Comparison of ENCODE assay signal across 1 cellular context in the genomic region with DNA sequence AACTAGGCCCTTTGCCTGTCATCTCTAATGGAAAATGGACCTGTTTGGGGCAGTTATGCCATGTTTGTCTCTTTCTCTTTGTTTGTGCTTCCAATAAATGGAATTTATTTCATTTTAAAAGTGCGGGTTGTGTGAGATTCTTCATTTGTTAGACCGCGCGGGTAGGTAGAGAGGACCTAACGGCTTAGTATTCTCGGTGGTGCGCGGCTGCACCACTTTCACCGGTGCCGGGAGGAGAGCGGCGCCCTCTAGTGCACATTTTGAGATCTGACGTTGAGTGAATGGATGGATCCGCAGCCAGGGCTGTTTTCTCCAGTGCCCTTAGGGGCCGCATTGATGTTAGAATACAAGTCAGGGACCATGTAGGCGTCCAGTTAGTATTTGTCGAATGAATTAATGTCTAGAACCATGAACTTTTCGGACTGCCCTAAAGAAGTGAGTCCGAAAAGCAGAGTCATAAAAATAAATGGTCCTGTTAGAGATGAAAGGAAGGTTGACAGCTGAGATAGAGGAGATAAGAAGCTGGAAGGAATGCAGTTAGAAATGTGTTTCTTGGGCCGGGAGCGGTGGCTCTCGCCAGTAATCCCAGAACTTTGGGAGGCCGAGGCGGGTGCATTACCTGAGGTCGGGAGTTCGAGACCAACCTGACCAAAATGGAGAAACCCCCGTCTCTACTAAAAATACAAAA.
A peak's percentile ranks its signal among the peaks of the same experiment; 100 is the strongest.
TF ChIP-seq lines count a peak whose summit lies in the region.

No MANE protein-coding gene starts in this region.

TF ChIP-seq in K562, 482 proteins besides CTCF, POLR2A, EP300 and RAD21 (continues in another document):
- 0 out of 2 replicates have a peak, but pooled peaks have one; percentile 36 for TF ChIP-seq ERF (CRISPR knock-in tag; IDR thresholded peaks at IDR 0.05)
- TF ChIP-seq, protein P1, sequence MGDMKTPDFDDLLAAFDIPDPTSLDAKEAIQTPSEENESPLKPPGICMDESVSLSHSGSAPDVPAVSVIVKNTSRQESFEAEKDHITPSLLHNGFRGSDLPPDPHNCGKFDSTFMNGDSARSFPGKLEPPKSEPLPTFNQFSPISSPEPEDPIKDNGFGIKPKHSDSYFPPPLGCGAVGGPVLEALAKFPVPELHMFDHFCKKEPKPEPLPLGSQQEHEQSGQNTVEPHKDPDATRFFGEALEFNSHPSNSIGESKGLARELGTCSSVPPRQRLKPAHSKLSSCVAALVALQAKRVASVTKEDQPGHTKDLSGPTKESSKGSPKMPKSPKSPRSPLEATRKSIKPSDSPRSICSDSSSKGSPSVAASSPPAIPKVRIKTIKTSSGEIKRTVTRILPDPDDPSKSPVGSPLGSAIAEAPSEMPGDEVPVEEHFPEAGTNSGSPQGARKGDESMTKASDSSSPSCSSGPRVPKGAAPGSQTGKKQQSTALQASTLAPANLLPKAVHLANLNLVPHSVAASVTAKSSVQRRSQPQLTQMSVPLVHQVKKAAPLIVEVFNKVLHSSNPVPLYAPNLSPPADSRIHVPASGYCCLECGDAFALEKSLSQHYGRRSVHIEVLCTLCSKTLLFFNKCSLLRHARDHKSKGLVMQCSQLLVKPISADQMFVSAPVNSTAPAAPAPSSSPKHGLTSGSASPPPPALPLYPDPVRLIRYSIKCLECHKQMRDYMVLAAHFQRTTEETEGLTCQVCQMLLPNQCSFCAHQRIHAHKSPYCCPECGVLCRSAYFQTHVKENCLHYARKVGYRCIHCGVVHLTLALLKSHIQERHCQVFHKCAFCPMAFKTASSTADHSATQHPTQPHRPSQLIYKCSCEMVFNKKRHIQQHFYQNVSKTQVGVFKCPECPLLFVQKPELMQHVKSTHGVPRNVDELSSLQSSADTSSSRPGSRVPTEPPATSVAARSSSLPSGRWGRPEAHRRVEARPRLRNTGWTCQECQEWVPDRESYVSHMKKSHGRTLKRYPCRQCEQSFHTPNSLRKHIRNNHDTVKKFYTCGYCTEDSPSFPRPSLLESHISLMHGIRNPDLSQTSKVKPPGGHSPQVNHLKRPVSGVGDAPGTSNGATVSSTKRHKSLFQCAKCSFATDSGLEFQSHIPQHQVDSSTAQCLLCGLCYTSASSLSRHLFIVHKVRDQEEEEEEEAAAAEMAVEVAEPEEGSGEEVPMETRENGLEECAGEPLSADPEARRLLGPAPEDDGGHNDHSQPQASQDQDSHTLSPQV (IDR thresholded peaks at IDR 0.05): peak; percentile 74
- TF ChIP-seq HOXB6 (CRISPR knock-in tag; IDR thresholded peaks at IDR 0.05; ENCODE audit: borderline replicate concordance): no peak; the same call in 1 of the 2 replicates
- peak; percentile 57; the same call in 1 of the 2 replicates for TF ChIP-seq JUN (IDR thresholded peaks at IDR 0.05; ENCODE audit: borderline replicate concordance, low read depth, low read length)
- TF ChIP-seq JUN (CRISPR knock-in tag; IDR thresholded peaks at IDR 0.05; ENCODE audit: borderline replicate concordance): peak; percentile 30; the same call in 1 of the 2 replicates
- TF ChIP-seq, protein P2, sequence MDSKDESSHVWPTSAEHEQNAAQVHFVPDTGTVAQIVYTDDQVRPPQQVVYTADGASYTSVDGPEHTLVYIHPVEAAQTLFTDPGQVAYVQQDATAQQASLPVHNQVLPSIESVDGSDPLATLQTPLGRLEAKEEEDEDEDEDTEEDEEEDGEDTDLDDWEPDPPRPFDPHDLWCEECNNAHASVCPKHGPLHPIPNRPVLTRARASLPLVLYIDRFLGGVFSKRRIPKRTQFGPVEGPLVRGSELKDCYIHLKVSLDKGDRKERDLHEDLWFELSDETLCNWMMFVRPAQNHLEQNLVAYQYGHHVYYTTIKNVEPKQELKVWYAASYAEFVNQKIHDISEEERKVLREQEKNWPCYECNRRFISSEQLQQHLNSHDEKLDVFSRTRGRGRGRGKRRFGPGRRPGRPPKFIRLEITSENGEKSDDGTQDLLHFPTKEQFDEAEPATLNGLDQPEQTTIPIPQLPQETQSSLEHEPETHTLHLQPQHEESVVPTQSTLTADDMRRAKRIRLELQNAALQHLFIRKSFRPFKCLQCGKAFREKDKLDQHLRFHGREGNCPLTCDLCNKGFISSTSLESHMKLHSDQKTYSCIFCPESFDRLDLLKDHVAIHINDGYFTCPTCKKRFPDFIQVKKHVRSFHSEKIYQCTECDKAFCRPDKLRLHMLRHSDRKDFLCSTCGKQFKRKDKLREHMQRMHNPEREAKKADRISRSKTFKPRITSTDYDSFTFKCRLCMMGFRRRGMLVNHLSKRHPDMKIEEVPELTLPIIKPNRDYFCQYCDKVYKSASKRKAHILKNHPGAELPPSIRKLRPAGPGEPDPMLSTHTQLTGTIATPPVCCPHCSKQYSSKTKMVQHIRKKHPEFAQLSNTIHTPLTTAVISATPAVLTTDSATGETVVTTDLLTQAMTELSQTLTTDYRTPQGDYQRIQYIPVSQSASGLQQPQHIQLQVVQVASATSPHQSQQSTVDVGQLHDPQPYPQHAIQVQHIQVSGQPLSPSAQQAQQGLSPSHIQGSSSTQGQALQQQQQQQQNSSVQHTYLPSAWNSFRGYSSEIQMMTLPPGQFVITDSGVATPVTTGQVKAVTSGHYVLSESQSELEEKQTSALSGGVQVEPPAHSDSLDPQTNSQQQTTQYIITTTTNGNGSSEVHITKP (IDR thresholded peaks at IDR 0.05; ENCODE audit: partially characterized antibody): peak; percentile 87
- TF ChIP-seq, protein P3, sequence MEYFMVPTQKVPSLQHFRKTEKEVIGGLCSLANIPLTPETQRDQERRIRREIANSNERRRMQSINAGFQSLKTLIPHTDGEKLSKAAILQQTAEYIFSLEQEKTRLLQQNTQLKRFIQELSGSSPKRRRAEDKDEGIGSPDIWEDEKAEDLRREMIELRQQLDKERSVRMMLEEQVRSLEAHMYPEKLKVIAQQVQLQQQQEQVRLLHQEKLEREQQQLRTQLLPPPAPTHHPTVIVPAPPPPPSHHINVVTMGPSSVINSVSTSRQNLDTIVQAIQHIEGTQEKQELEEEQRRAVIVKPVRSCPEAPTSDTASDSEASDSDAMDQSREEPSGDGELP (CRISPR knock-in tag; IDR thresholded peaks at IDR 0.05; ENCODE audit: borderline replicate concordance): peak; percentile 66; the same call in 1 of the 2 replicates
- TF ChIP-seq CBX3 (IDR thresholded peaks at IDR 0.05; ENCODE audit: borderline replicate concordance in 1 of 2, low read length in 2 of 2): peak in 1 of 2 experiments; percentile 59; a peak in 1 of 3 replicates
- TF ChIP-seq RBBP5 (IDR thresholded peaks at IDR 0.05; ENCODE audit: borderline replicate concordance, insufficient read depth, low read length, poor library complexity, severe bottlenecking): peak; percentile 45
- TF ChIP-seq, protein P4, sequence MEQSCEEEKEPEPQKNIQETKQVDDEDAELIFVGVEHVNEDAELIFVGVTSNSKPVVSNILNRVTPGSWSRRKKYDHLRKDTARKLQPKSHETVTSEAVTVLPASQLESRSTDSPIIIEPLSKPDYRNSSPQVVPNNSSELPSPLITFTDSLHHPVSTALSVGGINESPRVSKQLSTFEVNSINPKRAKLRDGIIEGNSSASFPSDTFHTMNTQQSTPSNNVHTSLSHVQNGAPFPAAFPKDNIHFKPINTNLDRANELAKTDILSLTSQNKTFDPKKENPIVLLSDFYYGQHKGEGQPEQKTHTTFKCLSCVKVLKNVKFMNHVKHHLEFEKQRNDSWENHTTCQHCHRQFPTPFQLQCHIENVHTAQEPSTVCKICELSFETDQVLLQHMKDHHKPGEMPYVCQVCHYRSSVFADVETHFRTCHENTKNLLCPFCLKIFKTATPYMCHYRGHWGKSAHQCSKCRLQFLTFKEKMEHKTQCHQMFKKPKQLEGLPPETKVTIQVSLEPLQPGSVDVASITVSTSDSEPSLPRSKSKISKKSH (CRISPR knock-in tag; IDR thresholded peaks at IDR 0.05): no peak
- TF ChIP-seq ARID2 (IDR thresholded peaks at IDR 0.05): peak; percentile 52; the same call in 1 of the 2 replicates
- no peak for TF ChIP-seq ZNF165 (CRISPR knock-in tag; IDR thresholded peaks at IDR 0.05; ENCODE audit: borderline replicate concordance)
- TF ChIP-seq FOXK2 (conservative IDR thresholded peaks at IDR 0.05 in 1 of 2, IDR thresholded peaks at IDR 0.05 in 1 of 2; ENCODE audit: low read depth in 2 of 2): peak; percentile 47 to 48; a peak in 1 of 4 replicates
- TF ChIP-seq, protein P5, sequence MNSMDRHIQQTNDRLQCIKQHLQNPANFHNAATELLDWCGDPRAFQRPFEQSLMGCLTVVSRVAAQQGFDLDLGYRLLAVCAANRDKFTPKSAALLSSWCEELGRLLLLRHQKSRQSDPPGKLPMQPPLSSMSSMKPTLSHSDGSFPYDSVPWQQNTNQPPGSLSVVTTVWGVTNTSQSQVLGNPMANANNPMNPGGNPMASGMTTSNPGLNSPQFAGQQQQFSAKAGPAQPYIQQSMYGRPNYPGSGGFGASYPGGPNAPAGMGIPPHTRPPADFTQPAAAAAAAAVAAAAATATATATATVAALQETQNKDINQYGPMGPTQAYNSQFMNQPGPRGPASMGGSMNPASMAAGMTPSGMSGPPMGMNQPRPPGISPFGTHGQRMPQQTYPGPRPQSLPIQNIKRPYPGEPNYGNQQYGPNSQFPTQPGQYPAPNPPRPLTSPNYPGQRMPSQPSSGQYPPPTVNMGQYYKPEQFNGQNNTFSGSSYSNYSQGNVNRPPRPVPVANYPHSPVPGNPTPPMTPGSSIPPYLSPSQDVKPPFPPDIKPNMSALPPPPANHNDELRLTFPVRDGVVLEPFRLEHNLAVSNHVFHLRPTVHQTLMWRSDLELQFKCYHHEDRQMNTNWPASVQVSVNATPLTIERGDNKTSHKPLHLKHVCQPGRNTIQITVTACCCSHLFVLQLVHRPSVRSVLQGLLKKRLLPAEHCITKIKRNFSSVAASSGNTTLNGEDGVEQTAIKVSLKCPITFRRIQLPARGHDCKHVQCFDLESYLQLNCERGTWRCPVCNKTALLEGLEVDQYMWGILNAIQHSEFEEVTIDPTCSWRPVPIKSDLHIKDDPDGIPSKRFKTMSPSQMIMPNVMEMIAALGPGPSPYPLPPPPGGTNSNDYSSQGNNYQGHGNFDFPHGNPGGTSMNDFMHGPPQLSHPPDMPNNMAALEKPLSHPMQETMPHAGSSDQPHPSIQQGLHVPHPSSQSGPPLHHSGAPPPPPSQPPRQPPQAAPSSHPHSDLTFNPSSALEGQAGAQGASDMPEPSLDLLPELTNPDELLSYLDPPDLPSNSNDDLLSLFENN (IDR thresholded peaks at IDR 0.05; ENCODE audit: low read depth in 2 of 2, low read length in 2 of 2): peak in 1 of 2 experiments; percentile 40; a peak in 2 of 4 replicates
- TF ChIP-seq ZNF695 (CRISPR knock-in tag; IDR thresholded peaks at IDR 0.05): no peak
- no peak for TF ChIP-seq SMARCE1 (IDR thresholded peaks at IDR 0.05)
- TF ChIP-seq, protein P6, sequence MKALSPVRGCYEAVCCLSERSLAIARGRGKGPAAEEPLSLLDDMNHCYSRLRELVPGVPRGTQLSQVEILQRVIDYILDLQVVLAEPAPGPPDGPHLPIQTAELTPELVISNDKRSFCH (CRISPR knock-in tag; IDR thresholded peaks at IDR 0.05): no peak
- TF ChIP-seq, protein P6 (tag; IDR thresholded peaks at IDR 0.05): peak; percentile 67; the same call in 1 of the 2 replicates
- no peak for TF ChIP-seq ATF1 (CRISPR knock-in tag; IDR thresholded peaks at IDR 0.05)
- peak; percentile 68 for TF ChIP-seq ATF1 (tag; IDR thresholded peaks at IDR 0.05)
- TF ChIP-seq, protein P7, sequence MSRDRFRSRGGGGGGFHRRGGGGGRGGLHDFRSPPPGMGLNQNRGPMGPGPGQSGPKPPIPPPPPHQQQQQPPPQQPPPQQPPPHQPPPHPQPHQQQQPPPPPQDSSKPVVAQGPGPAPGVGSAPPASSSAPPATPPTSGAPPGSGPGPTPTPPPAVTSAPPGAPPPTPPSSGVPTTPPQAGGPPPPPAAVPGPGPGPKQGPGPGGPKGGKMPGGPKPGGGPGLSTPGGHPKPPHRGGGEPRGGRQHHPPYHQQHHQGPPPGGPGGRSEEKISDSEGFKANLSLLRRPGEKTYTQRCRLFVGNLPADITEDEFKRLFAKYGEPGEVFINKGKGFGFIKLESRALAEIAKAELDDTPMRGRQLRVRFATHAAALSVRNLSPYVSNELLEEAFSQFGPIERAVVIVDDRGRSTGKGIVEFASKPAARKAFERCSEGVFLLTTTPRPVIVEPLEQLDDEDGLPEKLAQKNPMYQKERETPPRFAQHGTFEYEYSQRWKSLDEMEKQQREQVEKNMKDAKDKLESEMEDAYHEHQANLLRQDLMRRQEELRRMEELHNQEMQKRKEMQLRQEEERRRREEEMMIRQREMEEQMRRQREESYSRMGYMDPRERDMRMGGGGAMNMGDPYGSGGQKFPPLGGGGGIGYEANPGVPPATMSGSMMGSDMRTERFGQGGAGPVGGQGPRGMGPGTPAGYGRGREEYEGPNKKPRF (IDR thresholded peaks at IDR 0.05; ENCODE audit: low read depth, low read length): no peak
- TF ChIP-seq ZNF75A (CRISPR knock-in tag; IDR thresholded peaks at IDR 0.05): 0 out of 2 replicates have a peak, but pooled peaks have one; percentile 13
- TF ChIP-seq CC2D1A (IDR thresholded peaks at IDR 0.05): peak; percentile 91
- peak; percentile 93 for TF ChIP-seq CREM (IDR thresholded peaks at IDR 0.05; ENCODE audit: low read depth)
- no peak for TF ChIP-seq SETDB1 (IDR thresholded peaks at IDR 0.05; ENCODE audit: low read length)
- TF ChIP-seq EP400 (IDR thresholded peaks at IDR 0.05): peak; percentile 25; the same call in 1 of the 2 replicates
